In genomic region chr1:43405876-43406234, GRCh38 we compare ENCODE assay signal across 14 cellular contexts.
"Had no signal": no experiment of that assay in that cellular context is flagged by ENCODE, and none has a peak within 500 bp of the region (broad histone marks: within the 10 kb centered on the region; RNA-seq: fewer than 3 reads in every experiment).

No MANE protein-coding gene starts in this region.

- DNase-seq: cerebellar nuclear complex; effector CD4-positive, alpha-beta T cell; endodermal cell; foreskin keratinocyte; mammary epithelial cell; natural killer cell; posterior cingulate gyrus; right cardiac atrium; stimulated activated CD4-positive, alpha-beta T cell treated with anti-CD3 and anti-CD28 coated beads, Interleukin-4, amount 100 ng/mL, for 1 hour; stimulated activated CD8-positive, alpha-beta memory T cell treated with anti-CD3 and anti-CD28 coated beads, Interleukin-4, amount 100 ng/mL, for 48 hours had no signal

- H3K27ac ChIP-seq: foreskin keratinocyte, hepatocyte, testis, tibial nerve had no signal

- ATAC-seq: foreskin keratinocyte; natural killer cell; stimulated activated effector memory CD8-positive, alpha-beta T cell treated with anti-CD3 and anti-CD28 coated beads, Interleukin-12 subunit alpha, Interleukin-12 subunit beta, amount 100 ng/mL, for 72 hours had no signal

- H3K4me3 ChIP-seq: hepatocyte, testis, tibial nerve had no signal

- H3K4me1 ChIP-seq: foreskin keratinocyte had no signal

- H3K9me3 ChIP-seq: testis, tibial nerve had no signal

- H3K27me3 ChIP-seq: foreskin keratinocyte, hepatocyte, testis, tibial nerve had no signal
